ENCODE assay signal across 8 cellular contexts in genomic region chr12:7108928-7109920, GRCh38. TPM values are rescaled to one million over a fixed set of nuclear protein-coding genes. Genes with fewer than 3 reads are reported as not detected.
A peak's percentile ranks its signal among the peaks of the same experiment; 100 is the strongest.
DNase-seq lines count a peak whose midpoint lies in the region; ATAC-seq and TF ChIP-seq lines count a peak whose summit lies in the region.

Gene C1RL, minus strand, starts transcription at chr12:7109214. Its CDS starts 34 bp downstream, at chr12:7109180.

- peak; percentile 79 for TF ChIP-seq RAD21 in IMR-90 (IDR thresholded peaks at IDR 0.05; ENCODE audit: low read length)

- H3K27me3 ChIP-seq in IMR-90 (ENCODE audit: control insufficient read depth, insufficient read depth, low read length) (no peaks in the 10 kb centered on the region), mucosa of rectum (ENCODE audit: control insufficient read depth in 2 of 2, insufficient read depth in 2 of 2, low read length in 2 of 2) (no peaks in the 10 kb centered on the region)

- peak within 1 kb of the TSS; percentile 98 for H2AFZ ChIP-seq in IMR-90 (replicated peaks; ENCODE audit: low read length, poor library complexity)

- H3K4me3 ChIP-seq in IMR-90 (ENCODE audit: insufficient read depth, low read depth, low read length) (peak within 1 kb of the TSS; percentile 66), epithelial cell of proximal tubule (ENCODE audit: low read depth, low read length) (peak within 1 kb of the TSS; percentile 67), mucosa of rectum (ENCODE audit: low read length in 2 of 2) (peak within 1 kb of the TSS; percentile 91 to 95)

- H3K9ac ChIP-seq in IMR-90 (ENCODE audit: low read depth, low read length), result peak within 1 kb of the TSS; percentile 98
- peak within 1 kb of the TSS; percentile 82 to 97 for H3K9ac ChIP-seq in mucosa of rectum (ENCODE audit: low read depth in 1 of 2, low read length in 2 of 2)

- H2BK120ac ChIP-seq in IMR-90 (ENCODE audit: low read depth, low read length), result peak within 1 kb of the TSS; percentile 94

- CTCF ChIA-PET in IMR-90 (lab: Yijun Ruan, JAX), result interaction anchor here (0.6 to 2.1 kb wide), 8 partner anchors 10 to 165 kb away, joined by 3 to 9 read pairs (median 4); partner anchors contain the start of gene C1S

- 0% methylated on average over 7 of the region's 24 CpGs; no CpG with 5 or more reads in 1 of the 2 experiments for WGBS in IMR-90 (ENCODE audit: extremely low coverage in 2 of 2, insufficient read length in 1 of 2), 2 experiments

- BruUV-seq in IMR-90 (replicated peaks; lab: Mats Ljungman, UMichigan), result no TSS peak

- H4K91ac ChIP-seq in IMR-90 (ENCODE audit: insufficient read depth, low read depth, low read length), result peak within 1 kb of the TSS; percentile 100

- H3K4me1 ChIP-seq in IMR-90 (ENCODE audit: control insufficient read depth, insufficient read depth, low read length) (peaks cover 5% of the 10 kb centered on the region; the same call in 1 of the 2 replicates), mucosa of rectum (ENCODE audit: control insufficient read depth in 2 of 2, insufficient read depth in 2 of 2, low read length in 2 of 2) (peaks cover 9 to 10% of the 10 kb centered on the region in 2 donors)

- peak within 1 kb of the TSS; percentile 94 for H3K56ac ChIP-seq in IMR-90 (ENCODE audit: extremely low read depth, insufficient read depth, low read length)

- H3K27ac ChIP-seq in IMR-90 (ENCODE audit: insufficient read depth, low read length), result peak within 1 kb of the TSS; percentile 97
- H3K27ac ChIP-seq in mucosa of rectum (ENCODE audit: low read depth in 2 of 2, low read length in 2 of 2), result peak within 1 kb of the TSS; percentile 95 to 98

- H3K36me3 ChIP-seq in IMR-90 (ENCODE audit: control insufficient read depth, insufficient read depth, low read length) (peaks cover 8% of the 10 kb centered on the region), mucosa of rectum (ENCODE audit: control insufficient read depth in 2 of 2, insufficient read depth in 2 of 2, low read length in 2 of 2) (peaks cover 0 to 3% of the 10 kb centered on the region in 2 donors)

- DNase-seq in GM04503 (ENCODE audit: low read depth) (peak; percentile 27), IMR-90 (peak; percentile 77), OCI-M1 (lab: John Stamatoyannopoulos, UW) (peak; percentile 96), activated T-cell treated with anti-CD3 and anti-CD28 coated beads for 48 hours (ENCODE audit: low read depth) (peak; percentile 80), epithelial cell of proximal tubule (ENCODE audit: low read depth) (peak; percentile 52)
- peak; percentile 71 for DNase-seq in stimulated activated CD8-positive, alpha-beta memory T cell treated with anti-CD3 and anti-CD28 coated beads, Interleukin-4, amount 100 ng/mL, for 24 hours (ENCODE audit: low read depth)

- POLR2A ChIA-PET in IMR-90 (lab: Charles Lee; ENCODE audit: unreplicated experiment), result interaction anchor here (1.0 kb wide), 1 partner anchor 184 kb away, joined by 3 read pairs; no protein-coding TSS in a partner anchor

- no peaks in the 10 kb centered on the region; the same call in 1 of the 2 replicates for H4K20me1 ChIP-seq in IMR-90 (ENCODE audit: insufficient read depth, low read length)

- peak within 1 kb of the TSS; percentile 100 for H3K14ac ChIP-seq in IMR-90 (replicated peaks; ENCODE audit: low read depth, low read length)

- H2AK9ac ChIP-seq in IMR-90 (replicated peaks; ENCODE audit: low read depth, low read length, poor library complexity), result peak within 1 kb of the TSS; percentile 100

- H3K9me3 ChIP-seq in IMR-90 (ENCODE audit: control insufficient read depth, insufficient read depth, low read length), result no peaks in the 10 kb centered on the region
- H3K9me3 ChIP-seq in mucosa of rectum (ENCODE audit: control insufficient read depth in 2 of 2, low read length in 2 of 2), result no peaks in the 10 kb centered on the region

- H2AK5ac ChIP-seq in IMR-90 (ENCODE audit: low read depth, low read length), result peak within 1 kb of the TSS; percentile 95

- H2BK5ac ChIP-seq in IMR-90 (ENCODE audit: low read depth, low read length, poor library complexity, severe bottlenecking), result peak within 1 kb of the TSS; percentile 97

- peak within 1 kb of the TSS; percentile 93; the same call in 2 of the 3 replicates for H2BK15ac ChIP-seq in IMR-90 (ENCODE audit: low read depth, low read length)

- peak within 1 kb of the TSS; percentile 97 to 100 for H4K8ac ChIP-seq in IMR-90 (ENCODE audit: low read depth in 2 of 2, low read length in 2 of 2)

- peak; percentile 58 for ATAC-seq in IMR-90 (ENCODE audit: low read depth)
- ATAC-seq in GM19328 (IDR thresholded peaks at IDR 0.05; ENCODE audit: unreplicated experiment), result no peak

- 0 out of 2 replicates have a peak, but pooled peaks cover 2% of the 10 kb centered on the region for H3K9me1 ChIP-seq in IMR-90 (ENCODE audit: insufficient read depth, low read length)

- peak within 1 kb of the TSS; percentile 100 for H3K4ac ChIP-seq in IMR-90 (ENCODE audit: low read depth, low read length)

- peak within 1 kb of the TSS; percentile 96 for H3K4me2 ChIP-seq in IMR-90 (ENCODE audit: low read depth, low read length)

- dilution Hi-C loops in IMR-90 (cut with HindIII; ENCODE audit: low sequenced_read_pairs, unreplicated experiment), result no loop called here

- H3K23ac ChIP-seq in IMR-90 (ENCODE audit: low read depth, low read length), result peak within 1 kb of the TSS; percentile 99

- peak within 1 kb of the TSS; percentile 72 for H2BK20ac ChIP-seq in IMR-90 (ENCODE audit: low read depth, low read length)

- H3K79me1 ChIP-seq in IMR-90 (ENCODE audit: low read depth in 1 of 2, low read length in 2 of 2), result peaks cover 24 to 53% of the 10 kb centered on the region in 2 experiments; a peak in 3 of 4 replicates

- H3K18ac ChIP-seq in IMR-90 (ENCODE audit: low read depth, low read length), result peak within 1 kb of the TSS; percentile 99

- intact Hi-C loops in IMR-90 (cut with micrococcal nuclease), result loop anchor here (1.0 kb wide), 3 partner anchors 49 to 139 kb away; partner anchors contain the start of genes C1S, EMG1 and PHB2

- TF ChIP-seq POLR2A in IMR-90 (IDR thresholded peaks at IDR 0.05; ENCODE audit: low read depth, low read length), result no peak; the same call in 1 of the 2 replicates

- peak within 1 kb of the TSS; percentile 97 for H4K5ac ChIP-seq in IMR-90 (ENCODE audit: low read depth, low read length)

- TF ChIP-seq CTCF in IMR-90 (conservative IDR thresholded peaks at IDR 0.05; ENCODE audit: low read depth, low read length) (peak; percentile 93), epithelial cell of proximal tubule (conservative IDR thresholded peaks at IDR 0.05; ENCODE audit: low read depth, low read length) (peak; percentile 94)

- in situ Hi-C loops in IMR-90 (cut with MboI; ENCODE audit: low sequenced_read_pairs), result no loop called here

TF ChIP-seq in IMR-90, 13 proteins besides CTCF, POLR2A, EP300 and RAD21:
- TF ChIP-seq MAZ (IDR thresholded peaks at IDR 0.05; ENCODE audit: borderline replicate concordance, low read depth, low read length) (0 out of 2 replicates have a peak, but pooled peaks have one; percentile 53), SMC3 (IDR thresholded peaks at IDR 0.05; ENCODE audit: low read depth, low read length) (peak; percentile 86), CEBPB (IDR thresholded peaks at IDR 0.05; ENCODE audit: low read depth, low read length) (peak; percentile 97), USF2 (IDR thresholded peaks at IDR 0.05; ENCODE audit: low read depth, low read length) (no peak), NFE2L2 (IDR thresholded peaks at IDR 0.05; ENCODE audit: low read depth, low read length) (peak; percentile 16; the same call in 1 of the 2 replicates)

RNA-seq across cellular contexts. Expression of gene C1RL, which starts in this region (rescaled TPM):
- 7.5 and 9.1 TPM in 2 replicates for total RNA-seq in IMR-90 (2012; rRNA removed)
- polyA plus RNA-seq in IMR-90 (2012; rRNA removed), result 12.0 and 12.3 TPM in 2 replicates
- polyA plus RNA-seq in IMR-90 (2012; cell fraction: cytosol; rRNA removed), result 4.2 and 12.6 TPM in 2 replicates
- 18.0 and 18.4 TPM in 2 replicates for polyA plus RNA-seq in IMR-90 (2012; cell fraction: nucleus; rRNA removed; ENCODE audit: low replicate concordance)
- 11.2 and 11.3 TPM in 2 replicates for total RNA-seq in epithelial cell of proximal tubule

Comparison
In these comparisons a context has a peak if more than half of its experiments do, and no peak if none do; other contexts are left out.
1. DNase-seq: peak in every context shown above with its lines; median percentile 96 in OCI-M1; 80 in activated T-cell treated with anti-CD3 and anti-CD28 coated beads for 48 hours; 77 in IMR-90; 71 in stimulated activated CD8-positive, alpha-beta memory T cell treated with anti-CD3 and anti-CD28 coated beads, Interleukin-4, amount 100 ng/mL, for 24 hours; 52 in epithelial cell of proximal tubule; 27 in GM04503.